In the genomic region with DNA sequence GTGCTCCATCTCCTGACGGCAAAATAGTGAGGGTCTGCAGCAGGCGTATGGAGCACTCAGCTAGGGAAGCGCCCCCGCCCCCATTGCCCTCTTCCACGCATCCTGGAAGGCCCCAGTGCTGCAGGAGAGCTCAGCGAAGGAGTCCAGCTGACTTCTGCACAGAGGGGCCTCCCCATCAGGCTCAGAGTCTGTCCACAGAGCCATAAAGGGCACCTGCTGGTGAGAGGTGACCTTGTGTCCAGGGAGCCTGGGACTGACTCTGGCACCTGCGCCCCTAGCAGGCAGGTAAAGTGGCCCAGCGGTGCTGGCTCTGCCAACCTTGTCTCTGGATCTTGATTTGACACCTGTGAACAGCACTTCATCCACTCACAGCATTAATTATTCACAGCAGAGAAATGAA, we compare ENCODE assay signal across 16 cellular contexts.
"Had no signal": no experiment of that assay in that cellular context is flagged by ENCODE, and none has a peak within 500 bp of the region (broad histone marks: within the 10 kb centered on the region; RNA-seq: fewer than 3 reads in every experiment).

No MANE protein-coding gene starts in this region.

- H3K36me3 ChIP-seq: cardiac muscle cell, colonic mucosa had no signal

- FAIRE-seq: astrocyte, endothelial cell of umbilical vein had no signal

- H3K9me3 Mint-ChIP-seq: activated CD4-positive, alpha-beta memory T cell treated with anti-CD3 and anti-CD28 coated beads, Interleukin-2, amount 10 ng/mL, durations not matched to agents 7 days and 5 days; activated T-cell treated with anti-CD3 and anti-CD28 coated beads, Interleukin-2, amount 50 U/mL, for 72 hours; nephron; stimulated activated naive CD8-positive, alpha-beta T cell treated with anti-CD3 and anti-CD28 coated beads, Interleukin-15, Interleukin-2, amounts not matched to agents 100 ng/mL and 50 ng/mL, for 24 hours had no signal

- H3K4me3 Mint-ChIP-seq: activated CD4-positive, alpha-beta memory T cell treated with anti-CD3 and anti-CD28 coated beads, Interleukin-2, amount 10 ng/mL, durations not matched to agents 7 days and 5 days; activated T-cell treated with anti-CD3 and anti-CD28 coated beads, Interleukin-2, amount 50 U/mL, for 72 hours; nephron; stimulated activated naive CD8-positive, alpha-beta T cell treated with anti-CD3 and anti-CD28 coated beads, Interleukin-15, Interleukin-2, amounts not matched to agents 100 ng/mL and 50 ng/mL, for 24 hours had no signal

- DNase-seq: activated CD4-positive, alpha-beta memory T cell treated with anti-CD3 and anti-CD28 coated beads, Interleukin-2, amount 10 ng/mL, durations not matched to agents 7 days and 5 days; activated CD4-positive, alpha-beta T cell treated with anti-CD3 and anti-CD28 coated beads for 1 hour; activated CD8-positive, alpha-beta memory T cell treated with anti-CD3 and anti-CD28 coated beads, Interleukin-2, amount 50 U/mL, for 4 hours; activated naive CD4-positive, alpha-beta T cell; activated T-cell treated with anti-CD3 and anti-CD28 coated beads, Interleukin-2, amount 50 U/mL, for 72 hours; colonic mucosa; effector CD4-positive, alpha-beta T cell; foreskin melanocyte; heart left ventricle; stimulated activated CD4-positive, alpha-beta T cell treated with anti-CD3 and anti-CD28 coated beads, Interleukin-12 subunit alpha, Interleukin-12 subunit beta, amount 100 ng/mL, for 4 hours; upper lobe of right lung had no signal

- H3K4me3 ChIP-seq: cardiac muscle cell, colonic mucosa, heart left ventricle, upper lobe of right lung had no signal

- H3K27ac Mint-ChIP-seq: activated CD4-positive, alpha-beta memory T cell treated with anti-CD3 and anti-CD28 coated beads, Interleukin-2, amount 10 ng/mL, durations not matched to agents 7 days and 5 days; activated T-cell treated with anti-CD3 and anti-CD28 coated beads, Interleukin-2, amount 50 U/mL, for 72 hours had no signal

- H3K27me3 ChIP-seq: cardiac muscle cell, colonic mucosa, heart left ventricle, upper lobe of right lung had no signal

- H3K27me3 Mint-ChIP-seq: activated CD4-positive, alpha-beta memory T cell treated with anti-CD3 and anti-CD28 coated beads, Interleukin-2, amount 10 ng/mL, durations not matched to agents 7 days and 5 days; stimulated activated naive CD8-positive, alpha-beta T cell treated with anti-CD3 and anti-CD28 coated beads, Interleukin-15, Interleukin-2, amounts not matched to agents 100 ng/mL and 50 ng/mL, for 24 hours had no signal

- H3K4me1 ChIP-seq: colonic mucosa had no signal

- ATAC-seq: activated T-cell treated with anti-CD3 and anti-CD28 coated beads, Interleukin-2, amount 50 U/mL, for 72 hours; heart left ventricle; upper lobe of right lung had no signal

- H3K27ac ChIP-seq: cardiac muscle cell, colonic mucosa, heart left ventricle, upper lobe of right lung had no signal

- H3K9me3 ChIP-seq: colonic mucosa, heart left ventricle, upper lobe of right lung had no signal
